24 cellular contexts compared by ENCODE assay signal in genomic region chr6:10314163-10314955, GRCh38.
DNase-seq lines count a peak whose midpoint lies in the region; ATAC-seq, FAIRE-seq and TF ChIP-seq lines count a peak whose summit lies in the region.
"Had no signal": no experiment of that assay in that cellular context is flagged by ENCODE, and none has a peak within 500 bp of the region (broad histone marks: within the 10 kb centered on the region; RNA-seq: fewer than 3 reads in every experiment).

No MANE protein-coding gene starts in this region.

- H3K9ac ChIP-seq in K562 (ENCODE audit: insufficient read depth in 1 of 2, low read depth in 2 of 2, low read length in 2 of 2), result peak overlapping the region; percentile 39; a peak in 3 of 4 replicates
- H3K9ac ChIP-seq: BLaER1 treated with 17β-estradiol and CSF1 and Interleukin-3, amounts not matched to agents 10 nM and 100 nM had no signal

- no peak for TF ChIP-seq POLR2A in K562 (conservative IDR thresholded peaks at IDR 0.05)

- H4K20me1 ChIP-seq in K562 (replicated peaks; ENCODE audit: control insufficient read depth, insufficient read depth, low read length), result no peaks in the 10 kb centered on the region
- H4K20me1 ChIP-seq: BLaER1 treated with 17β-estradiol and CSF1 and Interleukin-3, amounts not matched to agents 10 nM and 100 nM had no signal

- H3K27me3 ChIP-seq in K562 (ENCODE audit: control insufficient read depth in 2 of 2, insufficient read depth in 2 of 2, low read length in 2 of 2), result peaks cover 0 to 2% of the 10 kb centered on the region in 2 experiments; a peak in 2 of 5 replicates
- H3K27me3 ChIP-seq: BLaER1 treated with 17β-estradiol and CSF1 and Interleukin-3, amounts not matched to agents 10 nM and 100 nM; body of pancreas had no signal

- H3K27ac Mint-ChIP-seq in nephron progenitor cell, result peak overlapping the region; percentile 33
- H3K27ac Mint-ChIP-seq: activated CD8-positive, alpha-beta T cell treated with anti-CD3 and anti-CD28 coated beads, Interleukin-2, amount 10 ng/mL, durations not matched to agents 7 days and 5 days; activated naive CD8-positive, alpha-beta T cell treated with anti-CD3 and anti-CD28 coated beads, Interleukin-2, amount 50 U/mL, for 24 hours; effector memory CD8-positive, alpha-beta T cell; natural killer cell treated with Interleukin-12 subunit alpha and Interleukin-12 subunit beta and Interleukin-15 and Interleukin-18, amount 100 ng/mL, for 72 hours had no signal

- TF ChIP-seq EP300 in K562 (IDR thresholded peaks at IDR 0.05; ENCODE audit: low read length), result peak; percentile 87

- intact Hi-C loops in K562 (cut with micrococcal nuclease) (loop anchor here (1.0 kb wide), 1 partner anchor 89 kb away; no protein-coding TSS in a partner anchor), sciatic nerve (cut with DNase I) (no loop called here)

- ATAC-seq in K562 (peak; percentile 70), GM21619 (IDR thresholded peaks at IDR 0.05; ENCODE audit: unreplicated experiment) (no peak), sciatic nerve (no peak)
- ATAC-seq: activated CD4-positive, CD25-positive, alpha-beta regulatory T cell treated with anti-CD3 and anti-CD28 coated beads, Interleukin-2, amount 50 U/mL, for 24 hours; activated CD8-positive, alpha-beta T cell treated with anti-CD3 and anti-CD28 coated beads, Interleukin-2, amount 10 ng/mL, durations not matched to agents 7 days and 5 days; activated naive CD8-positive, alpha-beta T cell treated with anti-CD3 and anti-CD28 coated beads, Interleukin-2, amount 50 U/mL, for 24 hours; body of pancreas; effector memory CD8-positive, alpha-beta T cell; gastrocnemius medialis had no signal

- H3K9me3 ChIP-seq in K562 (replicated peaks; ENCODE audit: control insufficient read depth, insufficient read depth, low read depth, low read length), result no peaks in the 10 kb centered on the region
- H3K9me3 ChIP-seq: body of pancreas, esophagus squamous epithelium, gastrocnemius medialis had no signal

- no peaks in the 10 kb centered on the region for H3K79me2 ChIP-seq in K562 (ENCODE audit: control insufficient read depth, insufficient read depth, low read length)

- H3K9me3 Mint-ChIP-seq in nephron progenitor cell, result peaks cover 8% of the 10 kb centered on the region
- H3K9me3 Mint-ChIP-seq: natural killer cell treated with Interleukin-12 subunit alpha and Interleukin-12 subunit beta and Interleukin-15 and Interleukin-18, amount 100 ng/mL, for 72 hours had no signal

- no peak for TF ChIP-seq RAD21 in K562 (CRISPR knock-in tag; conservative IDR thresholded peaks at IDR 0.05 in 1 of 2, IDR thresholded peaks at IDR 0.05 in 1 of 2)

- H3K27me3 Mint-ChIP-seq in nephron progenitor cell (ENCODE audit: low read depth, poor library complexity), result peaks cover 7% of the 10 kb centered on the region
- H3K27me3 Mint-ChIP-seq: effector memory CD8-positive, alpha-beta T cell; natural killer cell treated with Interleukin-12 subunit alpha and Interleukin-12 subunit beta and Interleukin-15 and Interleukin-18, amount 100 ng/mL, for 72 hours had no signal

- peak overlapping the region; percentile 37 for H3K4me2 ChIP-seq in K562 (ENCODE audit: insufficient read depth, low read length)
- H3K4me2 ChIP-seq: BLaER1 treated with 17β-estradiol and CSF1 and Interleukin-3, amounts not matched to agents 10 nM and 100 nM had no signal

- CTCF ChIA-PET in K562 (lab: Yijun Ruan, JAX; ENCODE audit: low intra/inter-chr PET ratio), result no interaction called here

- peaks cover 17 to 37% of the 10 kb centered on the region in 2 experiments for H3K4me1 ChIP-seq in K562 (replicated peaks in 1 of 2; ENCODE audit: control insufficient read depth in 2 of 2, insufficient read depth in 2 of 2, low read length in 2 of 2)
- H3K4me1 ChIP-seq: body of pancreas, gastrocnemius medialis had no signal

- POLR2A ChIA-PET in K562 (lab: Yijun Ruan, JAX), result interaction anchor here (0.7 to 1.7 kb wide), 5 partner anchors 9 to 80 kb away, joined by 3 to 21 read pairs (median 3); no protein-coding TSS in a partner anchor

- no peak overlapping the region for H3K4me3 Mint-ChIP-seq in nephron progenitor cell
- H3K4me3 Mint-ChIP-seq: activated CD8-positive, alpha-beta T cell treated with anti-CD3 and anti-CD28 coated beads, Interleukin-2, amount 10 ng/mL, durations not matched to agents 7 days and 5 days; activated naive CD8-positive, alpha-beta T cell treated with anti-CD3 and anti-CD28 coated beads, Interleukin-2, amount 50 U/mL, for 24 hours; effector memory CD8-positive, alpha-beta T cell; natural killer cell treated with Interleukin-12 subunit alpha and Interleukin-12 subunit beta and Interleukin-15 and Interleukin-18, amount 100 ng/mL, for 72 hours had no signal

- DNase-seq in ELF-1 (ENCODE audit: low read depth, low spot score) (peak; percentile 61), LNCaP clone FGC (ENCODE audit: low read depth) (peak; percentile 63), K562 (ENCODE audit: extremely low read depth in 1 of 4, low spot score in 3 of 4) (peak; percentile 23 to 73 (median 38)), nephron progenitor cell (no peak), NCI-H1436 treated with DMSO at 0.1 percent for 48 hours (lab: John Stamatoyannopoulos, UW) (no peak), sciatic nerve (ENCODE audit: low spot score) (no peak), RKO (ENCODE audit: low spot score) (no peak)
- DNase-seq: activated CD8-positive, alpha-beta T cell treated with anti-CD3 and anti-CD28 coated beads, Interleukin-2, amount 10 ng/mL, durations not matched to agents 7 days and 5 days; activated gamma-delta T cell; activated naive CD8-positive, alpha-beta T cell treated with anti-CD3 and anti-CD28 coated beads, Interleukin-2, amount 50 U/mL, for 24 hours; body of pancreas; Calu3; effector memory CD8-positive, alpha-beta T cell; esophagus squamous epithelium; gastrocnemius medialis; kidney; NCI-H1105; NCI-H2107; SIG-M5 had no signal

- H3K27ac ChIP-seq in K562 (ENCODE audit: extremely low read depth, low read depth, low read length), result peak overlapping the region; percentile 54
- H3K27ac ChIP-seq: BLaER1 treated with 17β-estradiol and CSF1 and Interleukin-3, amounts not matched to agents 10 nM and 100 nM; body of pancreas; gastrocnemius medialis had no signal

- no TSS peak for BruUV-seq in K562 (replicated peaks; lab: Mats Ljungman, UMichigan)

- no peak overlapping the region for H3K4me3 ChIP-seq in LNCaP clone FGC (ENCODE audit: low read depth, low read length)
- H3K4me3 ChIP-seq in K562, result no peak overlapping the region
- H3K4me3 ChIP-seq: BLaER1 treated with 17β-estradiol and CSF1 and Interleukin-3, amounts not matched to agents 10 nM and 100 nM; body of pancreas; esophagus squamous epithelium; gastrocnemius medialis had no signal

- WGBS in K562 (ENCODE audit: insufficient coverage, low coverage, missing lambda C conversion rate), result 3% methylated on average over 17 of the region's 17 CpGs

- no peak for TF ChIP-seq CTCF in LNCaP clone FGC (IDR thresholded peaks at IDR 0.05; ENCODE audit: control insufficient read depth, extremely low read depth, insufficient read depth)
- peak in 1 of 3 experiments; percentile 23; a peak in 2 of 6 replicates for TF ChIP-seq CTCF in K562 (IDR thresholded peaks at IDR 0.05 in 2 of 3, conservative IDR thresholded peaks at IDR 0.05 in 1 of 3; ENCODE audit: insufficient read depth in 2 of 3, low read depth in 1 of 3, low read length in 3 of 3)
- no peak for TF ChIP-seq CTCF in nephron progenitor cell (IDR thresholded peaks at IDR 0.05)

- peaks cover 60% of the 10 kb centered on the region for H3K4me1 Mint-ChIP-seq in nephron progenitor cell
- H3K4me1 Mint-ChIP-seq: activated naive CD8-positive, alpha-beta T cell treated with anti-CD3 and anti-CD28 coated beads, Interleukin-2, amount 50 U/mL, for 24 hours had no signal

- peak; percentile 72 for FAIRE-seq in K562 (lab: Jason Lieb, UNC)
- FAIRE-seq: kidney, urothelium cell line had no signal

- peak overlapping the region; percentile 75 for H2AFZ ChIP-seq in K562 (ENCODE audit: low read depth, low read length)

- no peaks in the 10 kb centered on the region for H3K36me3 Mint-ChIP-seq in nephron progenitor cell (ENCODE audit: low read depth)
- H3K36me3 Mint-ChIP-seq: natural killer cell treated with Interleukin-12 subunit alpha and Interleukin-12 subunit beta and Interleukin-15 and Interleukin-18, amount 100 ng/mL, for 72 hours had no signal

- in situ Hi-C loops in K562 (cut with MboI), result no loop called here

- H3K9me1 ChIP-seq in K562 (ENCODE audit: control insufficient read depth, insufficient read depth, low read length), result no peaks in the 10 kb centered on the region

- no peaks in the 10 kb centered on the region for H3K36me3 ChIP-seq in K562 (ENCODE audit: control insufficient read depth, insufficient read depth, low read length)
- H3K36me3 ChIP-seq: BLaER1 treated with 17β-estradiol and CSF1 and Interleukin-3, amounts not matched to agents 10 nM and 100 nM; esophagus squamous epithelium; gastrocnemius medialis had no signal

TF ChIP-seq in K562, 482 proteins besides CTCF, POLR2A, EP300 and RAD21 (continues in another document):
- TF ChIP-seq CBFA2T2 (conservative IDR thresholded peaks at IDR 0.05), result peak; percentile 11; the same call in 1 of the 2 replicates
- TF ChIP-seq ZNF347 (CRISPR knock-in tag; IDR thresholded peaks at IDR 0.05; ENCODE audit: low read depth), result no peak
- no peak for TF ChIP-seq ZNF134 (CRISPR knock-in tag; conservative IDR thresholded peaks at IDR 0.05)
- TF ChIP-seq SNRNP70 (optimal IDR thresholded peaks at IDR 0.05; ENCODE audit: low read depth, low read length), result no peak
- peak; percentile 78 for TF ChIP-seq KLF1 (tag; IDR thresholded peaks at IDR 0.05)
- no peak for TF ChIP-seq ZNF511 (CRISPR knock-in tag; IDR thresholded peaks at IDR 0.05)
- no peak for TF ChIP-seq CEBPG (CRISPR knock-in tag; IDR thresholded peaks at IDR 0.05)
- TF ChIP-seq CEBPG (tag; conservative IDR thresholded peaks at IDR 0.05 in 1 of 2, IDR thresholded peaks at IDR 0.05 in 1 of 2), result peak in 1 of 2 experiments; percentile 42; a peak in 1 of 4 replicates
- TF ChIP-seq COPS2 (conservative IDR thresholded peaks at IDR 0.05), result no peak
- no peak; the same call in 1 of the 2 replicates for TF ChIP-seq JUN (IDR thresholded peaks at IDR 0.05; ENCODE audit: borderline replicate concordance, low read depth, low read length)
- TF ChIP-seq JUN (CRISPR knock-in tag; IDR thresholded peaks at IDR 0.05; ENCODE audit: borderline replicate concordance), result no peak
- TF ChIP-seq HMG20A (CRISPR knock-in tag; conservative IDR thresholded peaks at IDR 0.05), result no peak
- TF ChIP-seq EHMT2 (IDR thresholded peaks at IDR 0.05), result no peak
- peak; percentile 71; the same call in 1 of the 2 replicates for TF ChIP-seq ZNF766 (CRISPR knock-in tag; conservative IDR thresholded peaks at IDR 0.05)
- no peak for TF ChIP-seq HNRNPK (IDR thresholded peaks at IDR 0.05; ENCODE audit: low read depth, low read length, poor library complexity, severe bottlenecking)
- TF ChIP-seq NFXL1 (CRISPR knock-in tag; IDR thresholded peaks at IDR 0.05), result no peak

Comparison
In these comparisons a context has a peak if more than half of its experiments do, and no peak if none do; other contexts are left out.
1. DNase-seq: peak in ELF-1 (single experiment), LNCaP clone FGC (single experiment) and K562 (4 of 4); none in nephron progenitor cell (single experiment), NCI-H1436 treated with DMSO at 0.1 percent for 48 hours (single experiment), sciatic nerve (single experiment) and RKO (single experiment).